8 cellular contexts compared by ENCODE assay signal in genomic region chr18:2846638-2847340, GRCh38. TPM values are rescaled to one million over a fixed set of nuclear protein-coding genes. Genes with fewer than 3 reads are reported as not detected.
DNase-seq lines count a peak whose midpoint lies in the region; ATAC-seq and TF ChIP-seq lines count a peak whose summit lies in the region.

Gene EMILIN2 (plus strand): TSS chr18:2847006. CDS start chr18:2847189, 183 bp downstream.

- H3K36me3 Mint-ChIP-seq in neural crest cell (ENCODE audit: low read depth) = no peaks in the 10 kb centered on the region

- H3K27me3 Mint-ChIP-seq in neural crest cell (ENCODE audit: low read depth) = peaks cover 75% of the 10 kb centered on the region

- peaks cover 20% of the 10 kb centered on the region for H3K4me1 Mint-ChIP-seq in neural crest cell

- no peak for TF ChIP-seq CTCF in neural crest cell (conservative IDR thresholded peaks at IDR 0.05)

- H3K9me3 Mint-ChIP-seq in neural crest cell = no peaks in the 10 kb centered on the region

- H3K27ac Mint-ChIP-seq in neural crest cell (ENCODE audit: unreplicated experiment) = no peak within 1 kb of the TSS

- peak; percentile 76 for DNase-seq in activated CD8-positive, alpha-beta memory T cell treated with anti-CD3 and anti-CD28 coated beads, Interleukin-2, amount 50 U/mL, for 48 hours
- peak; percentile 17 for DNase-seq in fibroblast of peridontal ligament (ENCODE audit: extremely low read depth)
- peak; percentile 29 for DNase-seq in neural crest cell (ENCODE audit: low read depth, low spot score)
- DNase-seq in KG1 (lab: John Stamatoyannopoulos, UW) = no peak

- TF ChIP-seq POLR2A in GM18526 (IDR thresholded peaks at IDR 0.05; ENCODE audit: extremely low read depth, insufficient read length) = peak; percentile 25

- peak; percentile 35 for ATAC-seq in HG03521 (IDR thresholded peaks at IDR 0.05; ENCODE audit: unreplicated experiment)
- ATAC-seq in GM18858 (IDR thresholded peaks at IDR 0.05; ENCODE audit: unreplicated experiment) = no peak
- ATAC-seq in HG03439 (IDR thresholded peaks at IDR 0.05; ENCODE audit: unreplicated experiment) = no peak

- peak within 1 kb of the TSS; percentile 83 for H3K4me3 Mint-ChIP-seq in neural crest cell

RNA-seq across cellular contexts. Expression of gene EMILIN2, which starts in this region (rescaled TPM):
- 16.0 and 19.2 TPM in 2 replicates for total RNA-seq in neural crest cell
